In the genomic region with DNA sequence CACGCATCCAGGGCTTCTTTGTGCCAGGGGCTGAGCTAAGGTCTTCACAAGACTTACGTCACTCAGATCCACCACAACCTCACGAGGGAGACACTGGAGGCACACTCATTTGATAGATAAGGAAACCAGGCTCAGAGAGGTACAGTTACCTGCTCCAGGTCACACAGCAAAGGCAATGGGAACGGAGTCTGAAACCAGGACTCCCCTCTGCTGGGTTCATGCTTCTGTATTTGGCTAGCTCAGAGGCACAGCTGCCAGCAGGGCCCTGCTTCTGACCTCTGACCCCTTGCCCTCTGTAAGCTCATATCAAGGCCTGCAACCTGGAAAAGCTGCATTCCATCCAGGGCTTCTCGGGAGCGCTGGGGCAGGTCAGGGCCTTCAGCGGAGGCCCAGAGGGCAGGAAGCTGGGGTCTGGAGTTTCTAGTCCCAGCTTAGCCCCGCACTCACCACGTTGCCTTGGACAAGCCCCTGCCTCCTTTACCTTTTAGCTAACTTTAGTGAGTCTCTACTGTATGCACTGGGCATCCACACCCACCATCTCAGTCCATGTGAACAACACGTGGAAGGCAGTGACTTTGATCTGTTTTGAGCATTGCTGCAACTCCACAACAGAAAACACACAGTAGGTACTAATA, we compare ENCODE assay signal across 15 cellular contexts. TPM values are rescaled to one million over a fixed set of nuclear protein-coding genes. Genes with fewer than 3 reads are reported as not detected.
DNase-seq lines count a peak whose midpoint lies in the region; ATAC-seq and TF ChIP-seq lines count a peak whose summit lies in the region.
"Had no signal": no experiment of that assay in that cellular context is flagged by ENCODE, and none has a peak within 500 bp of the region (broad histone marks: within the 10 kb centered on the region; RNA-seq: fewer than 3 reads in every experiment).

No MANE protein-coding gene starts in this region.

- H4K20me1 ChIP-seq in GM23338 (replicated peaks; ENCODE audit: insufficient read depth) (no peaks in the 10 kb centered on the region), smooth muscle cell (ENCODE audit: low read depth) (peaks cover 73% of the 10 kb centered on the region)

- H2AFZ ChIP-seq in GM23338 (no peak overlapping the region), smooth muscle cell (ENCODE audit: low read depth) (no peak overlapping the region)

- H3F3A ChIP-seq in GM23338 (replicated peaks; ENCODE audit: low read depth) (no peaks in the 10 kb centered on the region), smooth muscle cell (ENCODE audit: low read depth) (peaks cover under 1% of the 10 kb centered on the region)

- H3K4me2 ChIP-seq in GM23338 = no peak overlapping the region
- no peak overlapping the region for H3K4me2 ChIP-seq in smooth muscle cell

- no peaks in the 10 kb centered on the region for H3K36me3 ChIP-seq in GM23338 (ENCODE audit: insufficient read depth)
- no peaks in the 10 kb centered on the region for H3K36me3 ChIP-seq in colonic mucosa
- H3K36me3 ChIP-seq in smooth muscle cell (ENCODE audit: low read depth) = no peaks in the 10 kb centered on the region
- H3K36me3 ChIP-seq: BE2C had no signal

- peak overlapping the region; percentile 44; the same call in 1 of the 2 replicates for H3K27ac Mint-ChIP-seq in GM23338
- H3K27ac Mint-ChIP-seq: activated naive CD4-positive, alpha-beta T cell treated with anti-CD3 and anti-CD28 coated beads, Interleukin-2, amount 50 U/mL, for 72 hours had no signal

- H3K27me3 ChIP-seq in GM23338 (ENCODE audit: insufficient read depth) (no peaks in the 10 kb centered on the region), colonic mucosa (no peaks in the 10 kb centered on the region), smooth muscle cell (ENCODE audit: low read depth) (no peaks in the 10 kb centered on the region)
- H3K27me3 ChIP-seq: BE2C had no signal

- H3K9me2 ChIP-seq in GM23338 (ENCODE audit: insufficient read depth) = no peaks in the 10 kb centered on the region

- no peaks in the 10 kb centered on the region; the same call in 2 of the 3 replicates for H3K36me3 Mint-ChIP-seq in GM23338 (ENCODE audit: low read depth)
- H3K36me3 Mint-ChIP-seq: activated naive CD4-positive, alpha-beta T cell treated with anti-CD3 and anti-CD28 coated beads, Interleukin-2, amount 50 U/mL, for 72 hours had no signal

- H3K79me2 ChIP-seq in GM23338 (replicated peaks; ENCODE audit: insufficient read depth) = no peaks in the 10 kb centered on the region
- peaks cover 10% of the 10 kb centered on the region for H3K79me2 ChIP-seq in smooth muscle cell (ENCODE audit: low read depth)

- WGBS in smooth muscle cell (ENCODE audit: low lambda C conversion rate) = 73% methylated on average over 10 of the region's 10 CpGs

- H3K9ac ChIP-seq in colonic mucosa (ENCODE audit: low read depth in 2 of 2, low read length in 2 of 2) = peak overlapping the region in 1 of 2 donors; percentile 57
- no peak overlapping the region for H3K9ac ChIP-seq in smooth muscle cell (ENCODE audit: low read depth)

- H3K9me3 ChIP-seq in colonic mucosa = no peaks in the 10 kb centered on the region
- H3K9me3 ChIP-seq in smooth muscle cell (replicated peaks; ENCODE audit: low read depth) = no peaks in the 10 kb centered on the region
- H3K9me3 ChIP-seq: BE2C had no signal

- ATAC-seq in GM23338 (no peak), HG02610 (IDR thresholded peaks at IDR 0.05; ENCODE audit: unreplicated experiment) (no peak)
- ATAC-seq: activated naive CD4-positive, alpha-beta T cell treated with anti-CD3 and anti-CD28 coated beads, Interleukin-2, amount 50 U/mL, for 72 hours had no signal

- H3K4me1 Mint-ChIP-seq in GM23338 = peaks cover 18% of the 10 kb centered on the region

- H3K4me3 ChIP-seq in GM23338 (no peak overlapping the region), colonic mucosa (no peak overlapping the region), smooth muscle cell (no peak overlapping the region)

- no peak overlapping the region for H3K4me3 Mint-ChIP-seq in GM23338

- H3K27ac ChIP-seq in GM23338 (ENCODE audit: low read depth) (no peak overlapping the region), colonic mucosa (peak overlapping the region; percentile 41), smooth muscle cell (ENCODE audit: low read depth) (peak overlapping the region; percentile 55)

- H3K27me3 Mint-ChIP-seq in GM23338 (ENCODE audit: insufficient read depth, low read depth, poor library complexity) = peaks cover 15% of the 10 kb centered on the region

- H3K4me1 ChIP-seq in GM23338 (ENCODE audit: insufficient read depth) = no peaks in the 10 kb centered on the region; the same call in 1 of the 2 replicates
- H3K4me1 ChIP-seq in colonic mucosa = peaks cover 29% of the 10 kb centered on the region
- H3K4me1 ChIP-seq in smooth muscle cell (ENCODE audit: low read depth) = peaks cover 22% of the 10 kb centered on the region
- H3K4me1 ChIP-seq: BE2C had no signal

- H3K9me3 Mint-ChIP-seq in GM23338 = no peaks in the 10 kb centered on the region
- H3K9me3 Mint-ChIP-seq: activated naive CD4-positive, alpha-beta T cell treated with anti-CD3 and anti-CD28 coated beads, Interleukin-2, amount 50 U/mL, for 72 hours had no signal

- DNase-seq in GM23338 (ENCODE audit: low spot score) (no peak), colonic mucosa (no peak), lung microvascular endothelial cell (ENCODE audit: low read depth in 2 of 2) (peak; percentile 34 to 51), smooth muscle cell (lab: John Stamatoyannopoulos, UW; ENCODE audit: unreplicated experiment) (no peak), amniotic stem cell (lab: John Stamatoyannopoulos, UW) (no peak), OCI-M1 (lab: John Stamatoyannopoulos, UW) (no peak)
- no peak for DNase-seq in activated CD4-positive, alpha-beta T cell treated with anti-CD3 and anti-CD28 coated beads, Interleukin-2, amount 50 U/mL, for 48 hours
- DNase-seq: activated CD8-positive, alpha-beta memory T cell treated with anti-CD3 and anti-CD28 coated beads for 24 hours; BE2C; effector CD8-positive, alpha-beta T cell; head of caudate nucleus; midbrain; small intestine had no signal

- intact Hi-C loops in colonic mucosa (cut with DNase I) = no loop called here

- TF ChIP-seq CTCF in GM23338 (conservative IDR thresholded peaks at IDR 0.05; ENCODE audit: low read depth in 2 of 2) = no peak
- no peak for TF ChIP-seq CTCF in colonic mucosa (IDR thresholded peaks at IDR 0.05)
- no peak for TF ChIP-seq CTCF in smooth muscle cell (IDR thresholded peaks at IDR 0.05; ENCODE audit: borderline replicate concordance, insufficient read depth, poor library complexity, severe bottlenecking)

TF ChIP-seq in GM23338, 12 proteins besides CTCF, POLR2A, EP300 and RAD21 (continues in another document):
- TF ChIP-seq JUNB (IDR thresholded peaks at IDR 0.05; ENCODE audit: unreplicated experiment) (no peak), EZH2phosphoT487 (IDR thresholded peaks at IDR 0.05; ENCODE audit: unreplicated experiment) (no peak), CREB1 (CRISPR knock-in tag; IDR thresholded peaks at IDR 0.05; ENCODE audit: low read depth) (no peak), ETS1 (IDR thresholded peaks at IDR 0.05) (no peak), STAT1 (IDR thresholded peaks at IDR 0.05; ENCODE audit: unreplicated experiment) (no peak), ZNF114 (CRISPR knock-in tag; IDR thresholded peaks at IDR 0.05) (no peak)

RNA-seq across cellular contexts. Expression of gene HSPG2, which starts 34.6 kb away (rescaled TPM):
- total RNA-seq in GM23338 (2014; rRNA removed; shearing (Covaris generic)) = 47.8 and 70.8 TPM in 2 replicates
- polyA plus RNA-seq in GM23338 (2016; fragmentation: Nextera tagmentation; extraction: Ambion mirVana) = 13.3 and 14.9 TPM in 2 replicates
- total RNA-seq in colonic mucosa = 100 to 1,000 TPM; 148 to 152 TPM
- total RNA-seq in lung microvascular endothelial cell = 250 and 367 TPM in 2 replicates
- 26.4 and 40.7 TPM in 2 replicates for total RNA-seq in smooth muscle cell
- polyA plus RNA-seq in smooth muscle cell = 46.7 and 55.4 TPM in 2 replicates

Comparison
In these comparisons a context has a peak if more than half of its experiments do, and no peak if none do; other contexts are left out.
1. DNase-seq: peak in lung microvascular endothelial cell (2 of 2); none in GM23338 (single experiment), colonic mucosa (single experiment), smooth muscle cell (single experiment), activated CD4-positive, alpha-beta T cell treated with anti-CD3 and anti-CD28 coated beads, Interleukin-2, amount 50 U/mL, for 48 hours (0 of 2), amniotic stem cell (single experiment) and OCI-M1 (single experiment).